Comparison of ENCODE assay signal across 13 cellular contexts in genomic region chr6:31558318-31558625, GRCh38. TPM values are rescaled to one million over a fixed set of nuclear protein-coding genes. Genes with fewer than 3 reads are reported as not detected.
DNase-seq lines count a peak whose midpoint lies in the region; ATAC-seq, FAIRE-seq and TF ChIP-seq lines count a peak whose summit lies in the region.
"Had no signal": no experiment of that assay in that cellular context is flagged by ENCODE, and none has a peak within 500 bp of the region (broad histone marks: within the 10 kb centered on the region; RNA-seq: fewer than 3 reads in every experiment).

No MANE protein-coding gene starts in this region.

- H3K27me3 Mint-ChIP-seq in activated naive CD4-positive, alpha-beta T cell treated with anti-CD3 and anti-CD28 coated beads for 36 hours (ENCODE audit: low read depth) = no peaks in the 10 kb centered on the region
- H3K27me3 Mint-ChIP-seq in activated CD4-positive, alpha-beta memory T cell treated with anti-CD3 and anti-CD28 coated beads, Interleukin-2, amount 10 ng/mL, durations not matched to agents 7 days and 5 days = peaks cover 19% of the 10 kb centered on the region

- H3K27ac Mint-ChIP-seq in activated naive CD4-positive, alpha-beta T cell treated with anti-CD3 and anti-CD28 coated beads for 36 hours = peak overlapping the region; percentile 92
- no peak overlapping the region for H3K27ac Mint-ChIP-seq in activated CD4-positive, alpha-beta memory T cell treated with anti-CD3 and anti-CD28 coated beads, Interleukin-2, amount 10 ng/mL, durations not matched to agents 7 days and 5 days

- TF ChIP-seq POLR2A in HepG2 (IDR thresholded peaks at IDR 0.05; ENCODE audit: insufficient read depth in 1 of 2, low read depth in 2 of 2, low read length in 2 of 2) = no peak

- no peaks in the 10 kb centered on the region for H3K4me1 ChIP-seq in HepG2 (ENCODE audit: insufficient read depth, low read length)
- H3K4me1 ChIP-seq in subcutaneous abdominal adipose tissue (ENCODE audit: control insufficient read depth in 5 of 5, insufficient read depth in 5 of 5, low read length in 5 of 5) = peaks cover 14 to 51% (median 39%) of the 10 kb centered on the region in 5 donors
- H3K4me1 ChIP-seq: testis had no signal

- DNase-seq in activated naive CD4-positive, alpha-beta T cell treated with anti-CD3 and anti-CD28 coated beads for 36 hours = no peak
- no peak for DNase-seq in activated naive CD4-positive, alpha-beta T cell treated with anti-CD3 and anti-CD28 coated beads, Interleukin-2, amount 50 U/mL, for 16 hours
- no peak for DNase-seq in activated CD4-positive, alpha-beta memory T cell treated with anti-CD3 and anti-CD28 coated beads, Interleukin-2, amount 10 ng/mL, durations not matched to agents 7 days and 5 days
- DNase-seq in HepG2 (ENCODE audit: low spot score) (no peak), GM03348 (ENCODE audit: low spot score) (no peak)
- DNase-seq: NCI-H187, ovary, testis had no signal

- TF ChIP-seq CTCF in HepG2 (CRISPR knock-in tag; IDR thresholded peaks at IDR 0.05) = no peak

- in situ Hi-C loops in HepG2 (cut with HindIII; ENCODE audit: extremely low pct_ligation_motif_present, low pct_unique_long_range_greater_than_20kb) = no loop called here

- POLR2A ChIA-PET in activated CD4-positive, alpha-beta memory T cell treated with anti-CD3 and anti-CD28 coated beads, Interleukin-2, amount 10 ng/mL, durations not matched to agents 7 days and 5 days (lab: Charles Lee) = interaction anchor here (1.1 to 34.7 kb wide), 7 partner anchors 10 to 177 kb away, joined by 3 to 1578 read pairs (median 13); partner anchors contain the start of genes ATP6V1G2, BAG6, DDX39B and LST1
- POLR2A ChIA-PET in HepG2 (lab: Yijun Ruan, JAX) = no interaction called here

- H3K4me3 ChIP-seq in HepG2 (replicated peaks in 1 of 3; ENCODE audit: insufficient read depth in 1 of 3, low read depth in 2 of 3, low read length in 3 of 3) (no peak overlapping the region), subcutaneous abdominal adipose tissue (ENCODE audit: low read depth in 1 of 5, low read length in 5 of 5) (peak overlapping the region in 1 of 5 donors; percentile 12)
- H3K4me3 ChIP-seq: cardiac muscle cell, ovary, testis had no signal

- H3K79me2 ChIP-seq in HepG2 (ENCODE audit: insufficient read depth, low read length) = no peaks in the 10 kb centered on the region

- 93% methylated on average over 8 of the region's 8 CpGs for WGBS in HepG2 (ENCODE audit: low lambda C conversion rate)

- no peak overlapping the region for H2AFZ ChIP-seq in HepG2 (ENCODE audit: low read length)

- H3K9ac ChIP-seq in HepG2 (ENCODE audit: insufficient read depth, low read depth, low read length) (no peak overlapping the region), subcutaneous abdominal adipose tissue (ENCODE audit: low read length in 5 of 5) (peak overlapping the region in 1 of 5 donors; percentile 43)

- TF ChIP-seq EP300 in HepG2 (IDR thresholded peaks at IDR 0.05; ENCODE audit: low read depth in 2 of 2, low read length in 2 of 2) (no peak), HepG2 (CRISPR knock-in tag; IDR thresholded peaks at IDR 0.05; ENCODE audit: borderline replicate concordance) (no peak)

- peak overlapping the region; percentile 60 for H3K4me3 Mint-ChIP-seq in activated naive CD4-positive, alpha-beta T cell treated with anti-CD3 and anti-CD28 coated beads for 36 hours
- H3K4me3 Mint-ChIP-seq in activated CD4-positive, alpha-beta memory T cell treated with anti-CD3 and anti-CD28 coated beads, Interleukin-2, amount 10 ng/mL, durations not matched to agents 7 days and 5 days = peak overlapping the region; percentile 66

- peaks cover 33% of the 10 kb centered on the region for H3K36me3 Mint-ChIP-seq in activated naive CD4-positive, alpha-beta T cell treated with anti-CD3 and anti-CD28 coated beads for 36 hours (ENCODE audit: low read depth)
- peaks cover 51% of the 10 kb centered on the region for H3K36me3 Mint-ChIP-seq in activated CD4-positive, alpha-beta memory T cell treated with anti-CD3 and anti-CD28 coated beads, Interleukin-2, amount 10 ng/mL, durations not matched to agents 7 days and 5 days (ENCODE audit: low read depth)

- H3K4me1 Mint-ChIP-seq in activated naive CD4-positive, alpha-beta T cell treated with anti-CD3 and anti-CD28 coated beads for 36 hours (ENCODE audit: low read depth) = peaks cover 76% of the 10 kb centered on the region
- H3K4me1 Mint-ChIP-seq in activated CD4-positive, alpha-beta memory T cell treated with anti-CD3 and anti-CD28 coated beads, Interleukin-2, amount 10 ng/mL, durations not matched to agents 7 days and 5 days = peaks cover 66% of the 10 kb centered on the region

- H3K36me3 ChIP-seq in HepG2 (replicated peaks in 1 of 2; ENCODE audit: control insufficient read depth in 1 of 2, insufficient read depth in 2 of 2, low read length in 2 of 2) (peaks cover 21 to 47% of the 10 kb centered on the region in 2 experiments; a peak in 4 of 5 replicates), subcutaneous abdominal adipose tissue (ENCODE audit: control insufficient read depth in 5 of 5, insufficient read depth in 5 of 5, low read length in 5 of 5) (peaks cover 0 to 46% (median 26%) of the 10 kb centered on the region in 5 donors)
- H3K36me3 ChIP-seq: ovary had no signal

- no peak overlapping the region for H3K4me2 ChIP-seq in HepG2 (ENCODE audit: low read depth, low read length)

- CTCF ChIA-PET in activated naive CD4-positive, alpha-beta T cell treated with anti-CD3 and anti-CD28 coated beads for 36 hours (lab: Charles Lee) = interaction anchor here (5.4 to 22.5 kb wide), 2 partner anchors 23 to 39 kb away, joined by 57 to 442 read pairs; partner anchors contain the start of genes LST1, LTB and TNF
- CTCF ChIA-PET in activated CD4-positive, alpha-beta memory T cell treated with anti-CD3 and anti-CD28 coated beads, Interleukin-2, amount 10 ng/mL, durations not matched to agents 7 days and 5 days (lab: Charles Lee) = interaction anchor here (1.1 to 24.6 kb wide), 5 partner anchors 10 to 40 kb away, joined by 6 to 751 read pairs (median 15); partner anchors contain the start of genes LTB, NCR3 and TNF
- CTCF ChIA-PET in HepG2 (lab: Yijun Ruan, JAX; ENCODE audit: low intra/inter-chr PET ratio, low total read pairs) = no interaction called here

- H3K27me3 ChIP-seq in HepG2 (ENCODE audit: control insufficient read depth in 1 of 2, insufficient read depth in 2 of 2, low read length in 2 of 2) = no peaks in the 10 kb centered on the region
- H3K27me3 ChIP-seq in subcutaneous abdominal adipose tissue (ENCODE audit: control insufficient read depth in 5 of 5, insufficient read depth in 4 of 5, low read length in 5 of 5) = no peaks in the 10 kb centered on the region
- H3K27me3 ChIP-seq: cardiac muscle cell, ovary, testis had no signal

- intact Hi-C loops in activated naive CD4-positive, alpha-beta T cell treated with anti-CD3 and anti-CD28 coated beads for 36 hours (cut with micrococcal nuclease) = no loop called here
- intact Hi-C loops in HepG2 (cut with micrococcal nuclease; ENCODE audit: unreplicated experiment) = no loop called here

- no peak overlapping the region for H3K27ac ChIP-seq in HepG2 (ENCODE audit: extremely low read length, insufficient read depth, low read length)
- peak overlapping the region; percentile 89 for H3K27ac ChIP-seq in subcutaneous abdominal adipose tissue (ENCODE audit: low read depth, low read length)
- H3K27ac ChIP-seq: cardiac muscle cell, ovary, testis had no signal

- no TSS peak for BruUV-seq in HepG2 (replicated peaks; lab: Mats Ljungman, UMichigan)

- TF ChIP-seq RAD21 in HepG2 (CRISPR knock-in tag; IDR thresholded peaks at IDR 0.05) = no peak

- H3K9me3 ChIP-seq in HepG2 (ENCODE audit: low read length) = no peaks in the 10 kb centered on the region
- no peaks in the 10 kb centered on the region for H3K9me3 ChIP-seq in subcutaneous abdominal adipose tissue (ENCODE audit: control insufficient read depth in 5 of 5, low read length in 5 of 5)
- H3K9me3 ChIP-seq: ovary, testis had no signal

- ATAC-seq in HepG2 (no peak), HG03045 (IDR thresholded peaks at IDR 0.05; ENCODE audit: unreplicated experiment) (no peak), HG03175 (IDR thresholded peaks at IDR 0.05; ENCODE audit: unreplicated experiment) (no peak)

- no peak for FAIRE-seq in HepG2 (lab: Jason Lieb, UNC)
- FAIRE-seq: G401.6 had no signal

- no peaks in the 10 kb centered on the region for H4K20me1 ChIP-seq in HepG2 (ENCODE audit: insufficient read depth, low read length)

- no peaks in the 10 kb centered on the region for H3K9me3 Mint-ChIP-seq in activated naive CD4-positive, alpha-beta T cell treated with anti-CD3 and anti-CD28 coated beads for 36 hours
- no peaks in the 10 kb centered on the region for H3K9me3 Mint-ChIP-seq in activated CD4-positive, alpha-beta memory T cell treated with anti-CD3 and anti-CD28 coated beads, Interleukin-2, amount 10 ng/mL, durations not matched to agents 7 days and 5 days

RNA-seq across cellular contexts. Expression of gene NFKBIL1, which starts 10.9 kb away (rescaled TPM):
- total RNA-seq in activated naive CD4-positive, alpha-beta T cell treated with anti-CD3 and anti-CD28 coated beads for 36 hours = 10 to 100 TPM; 20.4 to 20.6 TPM
- total RNA-seq in activated CD4-positive, alpha-beta memory T cell treated with anti-CD3 and anti-CD28 coated beads, Interleukin-2, amount 10 ng/mL, durations not matched to agents 7 days and 5 days = 10 to 100 TPM; 22.8 to 23.6 TPM
- 13.9 and 19.5 TPM in 2 replicates for total RNA-seq in HepG2 (2016; rRNA removed; fragmentation: Illumina TruSeq; extraction: Trizol)
- total RNA-seq in HepG2 (2016; cell fraction: cytosol; rRNA removed; fragmentation: Illumina TruSeq; extraction: Trizol; ENCODE audit: low read depth) = 18.2 and 19.6 TPM in 2 replicates
- total RNA-seq in HepG2 (2016; cell fraction: insoluble cytoplasmic fraction; rRNA removed; fragmentation: Illumina TruSeq; extraction: Trizol) = 16.9 and 19.7 TPM in 2 replicates
- 24.8 and 27.5 TPM in 2 replicates for total RNA-seq in HepG2 (2016; cell fraction: membrane; rRNA removed; fragmentation: Illumina TruSeq; extraction: Trizol)
- 11.6 and 12.4 TPM in 2 replicates for total RNA-seq in HepG2 (2016; cell fraction: nucleus; rRNA removed; fragmentation: Illumina TruSeq; extraction: Trizol)
- polyA plus RNA-seq in HepG2 (2011; rRNA removed) = 9.7 and 13.7 TPM in 2 replicates
- 13.1 and 20.6 TPM in 2 replicates for polyA plus RNA-seq in HepG2 (2011; cell fraction: cytosol; rRNA removed)
- 18.8 and 23.1 TPM in 2 replicates for polyA plus RNA-seq in HepG2 (2011; cell fraction: nucleus; rRNA removed)
- 11.6 and 15.0 TPM in 2 replicates for polyA plus RNA-seq in HepG2 (2012)
- 19.6 and 20.1 TPM in 2 replicates for polyA plus RNA-seq in HepG2 (2016; cell fraction: cytosol; fragmentation: Illumina TruSeq; extraction: Trizol; ENCODE audit: low read depth)
- 16.2 and 18.3 TPM in 2 replicates for polyA plus RNA-seq in HepG2 (2016; cell fraction: insoluble cytoplasmic fraction; fragmentation: Illumina TruSeq; extraction: Trizol; ENCODE audit: low read depth)
- 21.4 and 23.3 TPM in 2 replicates for polyA plus RNA-seq in HepG2 (2016; cell fraction: membrane; fragmentation: Illumina TruSeq; extraction: Trizol; ENCODE audit: low read depth)
- polyA plus RNA-seq in HepG2 (2016; cell fraction: nucleus; fragmentation: Illumina TruSeq; extraction: Trizol; ENCODE audit: insufficient read depth, low read depth) = 16.4 and 17.5 TPM in 2 replicates
- 7.5 and 37.6 TPM in 2 replicates for polyA minus RNA-seq in HepG2 (2011; rRNA and poly(A)+ RNA removed; ENCODE audit: low replicate concordance)
- 9.1 and 9.4 TPM in 2 replicates for polyA minus RNA-seq in HepG2 (2011; cell fraction: cytosol; rRNA and poly(A)+ RNA removed)
- polyA minus RNA-seq in HepG2 (2011; cell fraction: nucleus; rRNA and poly(A)+ RNA removed) = 8.3 and 8.9 TPM in 2 replicates

RNA-seq across cellular contexts. Expression of gene ATP6V1G2, which starts 11.9 kb away (rescaled TPM):
- 1 to 10 TPM; 1.2 to 1.4 TPM for total RNA-seq in activated naive CD4-positive, alpha-beta T cell treated with anti-CD3 and anti-CD28 coated beads for 36 hours
- total RNA-seq in activated CD4-positive, alpha-beta memory T cell treated with anti-CD3 and anti-CD28 coated beads, Interleukin-2, amount 10 ng/mL, durations not matched to agents 7 days and 5 days = 1 to 10 TPM; 2.7 to 3.8 TPM
- 0.27 TPM in 1 of 2 replicates, not detected in the other for total RNA-seq in HepG2 (2016; rRNA removed; fragmentation: Illumina TruSeq; extraction: Trizol)
- total RNA-seq in HepG2 (2016; cell fraction: cytosol; rRNA removed; fragmentation: Illumina TruSeq; extraction: Trizol; ENCODE audit: low read depth) = not detected in 2 replicates
- total RNA-seq in HepG2 (2016; cell fraction: insoluble cytoplasmic fraction; rRNA removed; fragmentation: Illumina TruSeq; extraction: Trizol) = 0.25 and 0.35 TPM in 2 replicates
- 0.15 TPM in 1 of 2 replicates, not detected in the other for total RNA-seq in HepG2 (2016; cell fraction: membrane; rRNA removed; fragmentation: Illumina TruSeq; extraction: Trizol)
- 0.50 TPM in 1 of 2 replicates, not detected in the other for total RNA-seq in HepG2 (2016; cell fraction: nucleus; rRNA removed; fragmentation: Illumina TruSeq; extraction: Trizol)
- polyA plus RNA-seq in HepG2 (2011; rRNA removed) = 0.83 and 1.2 TPM in 2 replicates
- polyA plus RNA-seq in HepG2 (2011; cell fraction: cytosol; rRNA removed) = 0.35 and 0.47 TPM in 2 replicates
- 1.1 and 2.1 TPM in 2 replicates for polyA plus RNA-seq in HepG2 (2011; cell fraction: nucleus; rRNA removed)
- 0.87 and 1.0 TPM in 2 replicates for polyA plus RNA-seq in HepG2 (2012)
- polyA plus RNA-seq in HepG2 (2016; cell fraction: cytosol; fragmentation: Illumina TruSeq; extraction: Trizol; ENCODE audit: low read depth) = 0.10 and 0.18 TPM in 2 replicates
- 0.52 and 0.60 TPM in 2 replicates for polyA plus RNA-seq in HepG2 (2016; cell fraction: insoluble cytoplasmic fraction; fragmentation: Illumina TruSeq; extraction: Trizol; ENCODE audit: low read depth)
- 0.19 and 0.40 TPM in 2 replicates for polyA plus RNA-seq in HepG2 (2016; cell fraction: membrane; fragmentation: Illumina TruSeq; extraction: Trizol; ENCODE audit: low read depth)
- 0.81 and 0.89 TPM in 2 replicates for polyA plus RNA-seq in HepG2 (2016; cell fraction: nucleus; fragmentation: Illumina TruSeq; extraction: Trizol; ENCODE audit: insufficient read depth, low read depth)
- polyA minus RNA-seq in HepG2 (2011; rRNA and poly(A)+ RNA removed; ENCODE audit: low replicate concordance) = 0.19 TPM in 1 of 2 replicates, not detected in the other
- polyA minus RNA-seq in HepG2 (2011; cell fraction: cytosol; rRNA and poly(A)+ RNA removed) = not detected in 2 replicates
- 0.52 and 1.2 TPM in 2 replicates for polyA minus RNA-seq in HepG2 (2011; cell fraction: nucleus; rRNA and poly(A)+ RNA removed)

RNA-seq across cellular contexts. Expression of gene LTA, which starts 13.8 kb away (rescaled TPM):
- 100 to 1,000 TPM; 165 to 173 TPM for total RNA-seq in activated naive CD4-positive, alpha-beta T cell treated with anti-CD3 and anti-CD28 coated beads for 36 hours
- 10 to 100 TPM; 37.2 to 38.4 TPM for total RNA-seq in activated CD4-positive, alpha-beta memory T cell treated with anti-CD3 and anti-CD28 coated beads, Interleukin-2, amount 10 ng/mL, durations not matched to agents 7 days and 5 days
- not detected in 2 replicates for total RNA-seq in HepG2 (2016; rRNA removed; fragmentation: Illumina TruSeq; extraction: Trizol)
- total RNA-seq in HepG2 (2016; cell fraction: cytosol; rRNA removed; fragmentation: Illumina TruSeq; extraction: Trizol; ENCODE audit: low read depth) = not detected in 2 replicates
- not detected in 2 replicates for total RNA-seq in HepG2 (2016; cell fraction: insoluble cytoplasmic fraction; rRNA removed; fragmentation: Illumina TruSeq; extraction: Trizol)
- not detected in 2 replicates for total RNA-seq in HepG2 (2016; cell fraction: membrane; rRNA removed; fragmentation: Illumina TruSeq; extraction: Trizol)
- total RNA-seq in HepG2 (2016; cell fraction: nucleus; rRNA removed; fragmentation: Illumina TruSeq; extraction: Trizol) = not detected in 2 replicates
- polyA plus RNA-seq in HepG2 (2011; rRNA removed) = 0.09 TPM in 1 of 2 replicates, not detected in the other
- 0.04 TPM in 1 of 2 replicates, not detected in the other for polyA plus RNA-seq in HepG2 (2011; cell fraction: cytosol; rRNA removed)
- polyA plus RNA-seq in HepG2 (2011; cell fraction: nucleus; rRNA removed) = 0.09 TPM in 1 of 2 replicates, not detected in the other
- 0.09 TPM in 1 of 2 replicates, not detected in the other for polyA plus RNA-seq in HepG2 (2012)
- not detected in 2 replicates for polyA plus RNA-seq in HepG2 (2016; cell fraction: cytosol; fragmentation: Illumina TruSeq; extraction: Trizol; ENCODE audit: low read depth)
- not detected in 2 replicates for polyA plus RNA-seq in HepG2 (2016; cell fraction: insoluble cytoplasmic fraction; fragmentation: Illumina TruSeq; extraction: Trizol; ENCODE audit: low read depth)
- polyA plus RNA-seq in HepG2 (2016; cell fraction: membrane; fragmentation: Illumina TruSeq; extraction: Trizol; ENCODE audit: low read depth) = not detected in 2 replicates
- not detected in 2 replicates for polyA plus RNA-seq in HepG2 (2016; cell fraction: nucleus; fragmentation: Illumina TruSeq; extraction: Trizol; ENCODE audit: insufficient read depth, low read depth)
- not detected in 2 replicates for polyA minus RNA-seq in HepG2 (2011; rRNA and poly(A)+ RNA removed; ENCODE audit: low replicate concordance)
- not detected in 2 replicates for polyA minus RNA-seq in HepG2 (2011; cell fraction: cytosol; rRNA and poly(A)+ RNA removed)
- not detected in 2 replicates for polyA minus RNA-seq in HepG2 (2011; cell fraction: nucleus; rRNA and poly(A)+ RNA removed)
- total RNA-seq: cardiac muscle cell had no signal
- polyA plus RNA-seq: cardiac muscle cell had no signal

RNA-seq across cellular contexts. Expression of gene DDX39B, which starts 16.5 kb away (rescaled TPM):
- 100 to 1,000 TPM; 600 to 624 TPM for total RNA-seq in activated naive CD4-positive, alpha-beta T cell treated with anti-CD3 and anti-CD28 coated beads for 36 hours
- total RNA-seq in activated CD4-positive, alpha-beta memory T cell treated with anti-CD3 and anti-CD28 coated beads, Interleukin-2, amount 10 ng/mL, durations not matched to agents 7 days and 5 days = 100 to 1,000 TPM; 427 to 434 TPM
- 570 and 737 TPM in 2 replicates for total RNA-seq in HepG2 (2016; rRNA removed; fragmentation: Illumina TruSeq; extraction: Trizol)
- 100 and 118 TPM in 2 replicates for total RNA-seq in HepG2 (2016; cell fraction: cytosol; rRNA removed; fragmentation: Illumina TruSeq; extraction: Trizol; ENCODE audit: low read depth)
- total RNA-seq in HepG2 (2016; cell fraction: insoluble cytoplasmic fraction; rRNA removed; fragmentation: Illumina TruSeq; extraction: Trizol) = 551 and 741 TPM in 2 replicates
- total RNA-seq in HepG2 (2016; cell fraction: membrane; rRNA removed; fragmentation: Illumina TruSeq; extraction: Trizol) = 185 and 202 TPM in 2 replicates
- total RNA-seq in HepG2 (2016; cell fraction: nucleus; rRNA removed; fragmentation: Illumina TruSeq; extraction: Trizol) = 358 and 385 TPM in 2 replicates
- 650 and 678 TPM in 2 replicates for polyA plus RNA-seq in HepG2 (2011; rRNA removed)
- polyA plus RNA-seq in HepG2 (2011; cell fraction: cytosol; rRNA removed) = 412 and 551 TPM in 2 replicates
- 1,695 and 1,727 TPM in 2 replicates for polyA plus RNA-seq in HepG2 (2011; cell fraction: nucleus; rRNA removed)
- 442 and 447 TPM in 2 replicates for polyA plus RNA-seq in HepG2 (2012)
- polyA plus RNA-seq in HepG2 (2016; cell fraction: cytosol; fragmentation: Illumina TruSeq; extraction: Trizol; ENCODE audit: low read depth) = 114 and 121 TPM in 2 replicates
- polyA plus RNA-seq in HepG2 (2016; cell fraction: insoluble cytoplasmic fraction; fragmentation: Illumina TruSeq; extraction: Trizol; ENCODE audit: low read depth) = 480 and 493 TPM in 2 replicates
- 169 and 185 TPM in 2 replicates for polyA plus RNA-seq in HepG2 (2016; cell fraction: membrane; fragmentation: Illumina TruSeq; extraction: Trizol; ENCODE audit: low read depth)
- polyA plus RNA-seq in HepG2 (2016; cell fraction: nucleus; fragmentation: Illumina TruSeq; extraction: Trizol; ENCODE audit: insufficient read depth, low read depth) = 1,220 and 1,229 TPM in 2 replicates
- 1,218 and 1,293 TPM in 2 replicates for polyA minus RNA-seq in HepG2 (2011; rRNA and poly(A)+ RNA removed; ENCODE audit: low replicate concordance)
- polyA minus RNA-seq in HepG2 (2011; cell fraction: cytosol; rRNA and poly(A)+ RNA removed) = 205 and 230 TPM in 2 replicates
- polyA minus RNA-seq in HepG2 (2011; cell fraction: nucleus; rRNA and poly(A)+ RNA removed) = 632 and 651 TPM in 2 replicates

RNA-seq across cellular contexts. Expression of gene TNF, which starts 17.1 kb away (rescaled TPM):
- total RNA-seq in activated naive CD4-positive, alpha-beta T cell treated with anti-CD3 and anti-CD28 coated beads for 36 hours = 10 to 100 TPM; 31.6 to 33.2 TPM
- 100 to 1,000 TPM; 124 to 130 TPM for total RNA-seq in activated CD4-positive, alpha-beta memory T cell treated with anti-CD3 and anti-CD28 coated beads, Interleukin-2, amount 10 ng/mL, durations not matched to agents 7 days and 5 days
- total RNA-seq in HepG2 (2016; rRNA removed; fragmentation: Illumina TruSeq; extraction: Trizol) = not detected in 2 replicates
- total RNA-seq in HepG2 (2016; cell fraction: cytosol; rRNA removed; fragmentation: Illumina TruSeq; extraction: Trizol; ENCODE audit: low read depth) = not detected in 2 replicates
- 0.09 and 0.10 TPM in 2 replicates for total RNA-seq in HepG2 (2016; cell fraction: insoluble cytoplasmic fraction; rRNA removed; fragmentation: Illumina TruSeq; extraction: Trizol)
- total RNA-seq in HepG2 (2016; cell fraction: membrane; rRNA removed; fragmentation: Illumina TruSeq; extraction: Trizol) = 0.15 TPM in 1 of 2 replicates, not detected in the other
- total RNA-seq in HepG2 (2016; cell fraction: nucleus; rRNA removed; fragmentation: Illumina TruSeq; extraction: Trizol) = not detected in 2 replicates
- polyA plus RNA-seq in HepG2 (2011; rRNA removed) = not detected in 2 replicates
- not detected in 2 replicates for polyA plus RNA-seq in HepG2 (2011; cell fraction: cytosol; rRNA removed)
- polyA plus RNA-seq in HepG2 (2011; cell fraction: nucleus; rRNA removed) = not detected in 2 replicates
- polyA plus RNA-seq in HepG2 (2012) = not detected in 2 replicates
- polyA plus RNA-seq in HepG2 (2016; cell fraction: cytosol; fragmentation: Illumina TruSeq; extraction: Trizol; ENCODE audit: low read depth) = not detected in 2 replicates
- not detected in 2 replicates for polyA plus RNA-seq in HepG2 (2016; cell fraction: insoluble cytoplasmic fraction; fragmentation: Illumina TruSeq; extraction: Trizol; ENCODE audit: low read depth)
- polyA plus RNA-seq in HepG2 (2016; cell fraction: membrane; fragmentation: Illumina TruSeq; extraction: Trizol; ENCODE audit: low read depth) = not detected in 2 replicates
- polyA plus RNA-seq in HepG2 (2016; cell fraction: nucleus; fragmentation: Illumina TruSeq; extraction: Trizol; ENCODE audit: insufficient read depth, low read depth) = 0.28 TPM in 1 of 2 replicates, not detected in the other
- 0.26 TPM in 1 of 2 replicates, not detected in the other for polyA minus RNA-seq in HepG2 (2011; rRNA and poly(A)+ RNA removed; ENCODE audit: low replicate concordance)
- not detected in 2 replicates for polyA minus RNA-seq in HepG2 (2011; cell fraction: cytosol; rRNA and poly(A)+ RNA removed)
- polyA minus RNA-seq in HepG2 (2011; cell fraction: nucleus; rRNA and poly(A)+ RNA removed) = not detected in 2 replicates
- total RNA-seq: cardiac muscle cell had no signal
- polyA plus RNA-seq: cardiac muscle cell had no signal

Comparison
In these comparisons a context has a peak if more than half of its experiments do, and no peak if none do; other contexts are left out.
1. RNA of gene LTA, which starts 13.8 kb away (total RNA-seq): 165 to 173 TPM in activated naive CD4-positive, alpha-beta T cell treated with anti-CD3 and anti-CD28 coated beads for 36 hours and 37.2 to 38.4 TPM in activated CD4-positive, alpha-beta memory T cell treated with anti-CD3 and anti-CD28 coated beads, Interleukin-2, amount 10 ng/mL, durations not matched to agents 7 days and 5 days; not detected in HepG2; every median in the first group is over 10 times any median in the second.